In the genomic region with DNA sequence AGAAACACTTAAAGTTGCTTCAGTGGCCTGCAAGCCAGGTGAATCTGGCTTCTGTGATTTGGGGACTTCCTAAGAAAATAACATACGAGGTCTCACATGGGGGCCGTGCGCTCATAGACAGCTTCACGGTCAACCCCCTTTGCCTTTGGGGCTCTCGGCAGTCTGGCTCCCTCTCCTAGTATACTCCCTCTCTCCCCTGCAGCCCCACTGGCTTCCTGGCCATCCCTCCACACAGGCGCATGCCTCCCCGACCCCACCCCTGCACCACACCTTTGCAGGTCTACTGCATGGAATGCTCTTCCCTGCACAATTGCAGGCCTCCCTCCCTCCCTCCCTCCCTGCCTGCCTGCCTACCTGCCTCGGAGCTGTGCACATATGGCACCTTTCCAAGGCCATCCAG, we compare ENCODE assay signal across 23 cellular contexts.
DNase-seq lines count a peak whose midpoint lies in the region; TF ChIP-seq lines count a peak whose summit lies in the region.
"Had no signal": no experiment of that assay in that cellular context is flagged by ENCODE, and none has a peak within 500 bp of the region (broad histone marks: within the 10 kb centered on the region; RNA-seq: fewer than 3 reads in every experiment).

No MANE protein-coding gene starts in this region.

- DNase-seq in endodermal cell (peak; percentile 79), neural crest cell (ENCODE audit: low read depth, low spot score) (no peak), GM23248 (no peak), chondrocyte (ENCODE audit: low spot score) (no peak)
- no peak for DNase-seq in stimulated activated CD4-positive, alpha-beta T cell treated with anti-CD3 and anti-CD28 coated beads, Interleukin-4, amount 100 ng/mL, for 24 hours
- no peak for DNase-seq in stimulated activated naive CD4-positive, alpha-beta T cell (lab: John Stamatoyannopoulos, UW)
- DNase-seq: BE2C; CD4-positive, alpha-beta T cell; DND-41; GOT3; Karpas-422; MV-4-11; NCI-H1105 treated with DMSO at 0.1 percent for 48 hours; NCI-H1694; NCI-H2081; NCI-H510A; NCI-H774; NK-92 treated with Interleukin-12 subunit alpha and Interleukin-12 subunit beta, amount 100 ng/mL, for 24 hours; OCI-M1 had no signal

- CTCF ChIA-PET in HEK293 (lab: Yijun Ruan, JAX): no interaction called here

- 50 to 69% methylated on average over 1 to 8 of the region's 8 CpGs for WGBS in endodermal cell (ENCODE audit: insufficient coverage in 1 of 2, insufficient read length in 1 of 2), 2 experiments
- 2 to 7% methylated on average over 7 to 8 of the region's 8 CpGs for WGBS in GM23248 (ENCODE audit: low coverage in 1 of 2, low lambda C conversion rate in 2 of 2, missing lambda C conversion rate in 2 of 2), 2 experiments

- H3K27ac Mint-ChIP-seq in endodermal cell (no peak overlapping the region), neural crest cell (ENCODE audit: unreplicated experiment) (peak overlapping the region; percentile 3), chondrocyte (ENCODE audit: unreplicated experiment) (no peak overlapping the region)
- H3K27ac Mint-ChIP-seq: CD4-positive, alpha-beta T cell had no signal

- H3K27me3 ChIP-seq in BLaER1 treated with 17β-estradiol and CSF1 and Interleukin-3, amounts not matched to agents 10 nM and 100 nM: peaks cover 38 to 73% (median 48%) of the 10 kb centered on the region in 11 experiments
- no peaks in the 10 kb centered on the region for H3K27me3 ChIP-seq in endodermal cell (ENCODE audit: control insufficient read depth, insufficient read depth, low read length, poor library complexity, severe bottlenecking)
- H3K27me3 ChIP-seq in GM23248 (replicated peaks; ENCODE audit: insufficient read depth): peaks cover 13% of the 10 kb centered on the region; the same call in 1 of the 2 replicates

- H3K4me3 ChIP-seq in BLaER1 treated with 17β-estradiol and CSF1 and Interleukin-3, amounts not matched to agents 10 nM and 100 nM: no peak overlapping the region
- H3K4me3 ChIP-seq in HEK293 (ENCODE audit: low read depth, low read length) (no peak overlapping the region), endodermal cell (ENCODE audit: low read length) (no peak overlapping the region), GM23248 (no peak overlapping the region)
- H3K4me3 ChIP-seq: SJSA1 had no signal

- H3K4me1 Mint-ChIP-seq in endodermal cell (peaks cover 15% of the 10 kb centered on the region), neural crest cell (peaks cover 10% of the 10 kb centered on the region), chondrocyte (ENCODE audit: low read depth) (no peaks in the 10 kb centered on the region)

- POLR2A ChIA-PET in HEK293 (lab: Yijun Ruan, JAX): no interaction called here

- no peaks in the 10 kb centered on the region for H3F3A ChIP-seq in GM23248 (ENCODE audit: insufficient read depth)

- peaks cover 0 to 19% (median 0%) of the 10 kb centered on the region in 11 experiments; a peak in 4 of 22 replicates for H4K20me1 ChIP-seq in BLaER1 treated with 17β-estradiol and CSF1 and Interleukin-3, amounts not matched to agents 10 nM and 100 nM
- no peaks in the 10 kb centered on the region for H4K20me1 ChIP-seq in GM23248 (ENCODE audit: insufficient read depth)

- no peaks in the 10 kb centered on the region for H3K9me3 ChIP-seq in BLaER1 treated with 17β-estradiol and CSF1 and Interleukin-3, amounts not matched to agents 10 nM and 100 nM (replicated peaks in 1 of 11)
- H3K9me3 ChIP-seq in HEK293 (ENCODE audit: control insufficient read depth, insufficient read depth, low read depth, low read length) (no peaks in the 10 kb centered on the region), endodermal cell (ENCODE audit: control insufficient read depth, low read length) (no peaks in the 10 kb centered on the region), GM23248 (ENCODE audit: low read depth) (no peaks in the 10 kb centered on the region)
- H3K9me3 ChIP-seq: BE2C, Caco-2, SJSA1 had no signal

- peaks cover 10 to 84% (median 75%) of the 10 kb centered on the region in 10 experiments for H3K4me1 ChIP-seq in BLaER1 treated with 17β-estradiol and CSF1 and Interleukin-3, amounts not matched to agents 10 nM and 100 nM
- H3K4me1 ChIP-seq in HEK293 (ENCODE audit: control insufficient read depth, insufficient read depth, low read length) (no peaks in the 10 kb centered on the region), endodermal cell (ENCODE audit: control insufficient read depth, insufficient read depth, low read length) (no peaks in the 10 kb centered on the region), GM23248 (ENCODE audit: insufficient read depth) (no peaks in the 10 kb centered on the region)
- H3K4me1 ChIP-seq: BE2C, SJSA1 had no signal

- H3K27me3 Mint-ChIP-seq in endodermal cell (ENCODE audit: insufficient read depth): peaks cover 1% of the 10 kb centered on the region
- peaks cover 4% of the 10 kb centered on the region for H3K27me3 Mint-ChIP-seq in neural crest cell (ENCODE audit: low read depth)
- peaks cover 48% of the 10 kb centered on the region for H3K27me3 Mint-ChIP-seq in chondrocyte (ENCODE audit: low read depth)

- no peak overlapping the region for H3K27ac ChIP-seq in BLaER1 treated with 17β-estradiol and CSF1 and Interleukin-3, amounts not matched to agents 10 nM and 100 nM
- H3K27ac ChIP-seq in HEK293 (ENCODE audit: extremely low read depth, low read depth, low read length) (no peak overlapping the region), endodermal cell (ENCODE audit: low read depth, low read length) (no peak overlapping the region), GM23248 (no peak overlapping the region)
- H3K27ac ChIP-seq: SJSA1 had no signal

- no peaks in the 10 kb centered on the region for H3K79me2 ChIP-seq in GM23248 (ENCODE audit: insufficient read depth)

- no peak overlapping the region for H3K9ac ChIP-seq in BLaER1 treated with 17β-estradiol and CSF1 and Interleukin-3, amounts not matched to agents 10 nM and 100 nM
- no peak overlapping the region for H3K9ac ChIP-seq in endodermal cell (ENCODE audit: extremely low read depth, low read length, poor library complexity, severe bottlenecking)
- no peak overlapping the region for H3K9ac ChIP-seq in GM23248

- H3K4me3 Mint-ChIP-seq in endodermal cell (peak overlapping the region; percentile 17), neural crest cell (no peak overlapping the region), chondrocyte (ENCODE audit: unreplicated experiment) (no peak overlapping the region)
- H3K4me3 Mint-ChIP-seq: CD4-positive, alpha-beta T cell had no signal

- TF ChIP-seq CTCF in HEK293 (tag by site-specific recombination; IDR thresholded peaks at IDR 0.05): no peak
- no peak for TF ChIP-seq CTCF in endodermal cell (conservative IDR thresholded peaks at IDR 0.05)
- TF ChIP-seq CTCF in neural crest cell (conservative IDR thresholded peaks at IDR 0.05): no peak
- no peak for TF ChIP-seq CTCF in chondrocyte (IDR thresholded peaks at IDR 0.05)

- H3K36me3 ChIP-seq in BLaER1 treated with 17β-estradiol and CSF1 and Interleukin-3, amounts not matched to agents 10 nM and 100 nM: no peaks in the 10 kb centered on the region
- H3K36me3 ChIP-seq in HEK293 (ENCODE audit: control insufficient read depth in 2 of 2, insufficient read depth in 1 of 2, low read length in 2 of 2): no peaks in the 10 kb centered on the region
- H3K36me3 ChIP-seq in endodermal cell (ENCODE audit: control insufficient read depth, insufficient read depth, low read length): no peaks in the 10 kb centered on the region
- no peaks in the 10 kb centered on the region for H3K36me3 ChIP-seq in GM23248 (ENCODE audit: low read depth)
- H3K36me3 ChIP-seq: BE2C, SJSA1 had no signal

- H3K36me3 Mint-ChIP-seq in endodermal cell (ENCODE audit: low read depth) (no peaks in the 10 kb centered on the region), neural crest cell (ENCODE audit: low read depth) (no peaks in the 10 kb centered on the region), chondrocyte (ENCODE audit: low read depth) (no peaks in the 10 kb centered on the region)

- H3K4me2 ChIP-seq in BLaER1 treated with 17β-estradiol and CSF1 and Interleukin-3, amounts not matched to agents 10 nM and 100 nM: peak overlapping the region in 7 of 11 experiments; percentile 34 to 85 (median 61); a peak in 9 of 22 replicates
- no peak overlapping the region for H3K4me2 ChIP-seq in GM23248 (ENCODE audit: unreplicated experiment)

- no peak overlapping the region for H2AFZ ChIP-seq in GM23248

- H3K9me3 Mint-ChIP-seq in endodermal cell: no peaks in the 10 kb centered on the region
- H3K9me3 Mint-ChIP-seq in neural crest cell: no peaks in the 10 kb centered on the region
- H3K9me3 Mint-ChIP-seq in chondrocyte (ENCODE audit: low read depth): no peaks in the 10 kb centered on the region
- H3K9me3 Mint-ChIP-seq: CD4-positive, alpha-beta T cell had no signal

- in situ Hi-C loops in GM23248 (cut with MboI): no loop called here

- no peaks in the 10 kb centered on the region for H3K9me2 ChIP-seq in GM23248 (ENCODE audit: insufficient read depth)

TF ChIP-seq in HEK293, 187 proteins besides CTCF, POLR2A, EP300 and RAD21:
- TF ChIP-seq, protein P1, sequence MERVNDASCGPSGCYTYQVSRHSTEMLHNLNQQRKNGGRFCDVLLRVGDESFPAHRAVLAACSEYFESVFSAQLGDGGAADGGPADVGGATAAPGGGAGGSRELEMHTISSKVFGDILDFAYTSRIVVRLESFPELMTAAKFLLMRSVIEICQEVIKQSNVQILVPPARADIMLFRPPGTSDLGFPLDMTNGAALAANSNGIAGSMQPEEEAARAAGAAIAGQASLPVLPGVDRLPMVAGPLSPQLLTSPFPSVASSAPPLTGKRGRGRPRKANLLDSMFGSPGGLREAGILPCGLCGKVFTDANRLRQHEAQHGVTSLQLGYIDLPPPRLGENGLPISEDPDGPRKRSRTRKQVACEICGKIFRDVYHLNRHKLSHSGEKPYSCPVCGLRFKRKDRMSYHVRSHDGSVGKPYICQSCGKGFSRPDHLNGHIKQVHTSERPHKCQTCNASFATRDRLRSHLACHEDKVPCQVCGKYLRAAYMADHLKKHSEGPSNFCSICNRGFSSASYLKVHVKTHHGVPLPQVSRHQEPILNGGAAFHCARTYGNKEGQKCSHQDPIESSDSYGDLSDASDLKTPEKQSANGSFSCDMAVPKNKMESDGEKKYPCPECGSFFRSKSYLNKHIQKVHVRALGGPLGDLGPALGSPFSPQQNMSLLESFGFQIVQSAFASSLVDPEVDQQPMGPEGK (tag by site-specific recombination; IDR thresholded peaks at IDR 0.05): 0 out of 2 replicates have a peak, but pooled peaks have one; percentile 7
- no peak for TF ChIP-seq RBAK (tag by site-specific recombination; IDR thresholded peaks at IDR 0.05)
